8 cellular contexts compared by ENCODE assay signal in genomic region chrX:56564182-56564885, GRCh38. TPM values are rescaled to one million over a fixed set of nuclear protein-coding genes. Genes with fewer than 3 reads are reported as not detected.
DNase-seq lines count a peak whose midpoint lies in the region; ATAC-seq and TF ChIP-seq lines count a peak whose summit lies in the region.

No MANE protein-coding gene starts in this region.

- DNase-seq in AG04449 (ENCODE audit: low read depth, low spot score) = no peak
- no peak for DNase-seq in WTC11 (ENCODE audit: low spot score)
- DNase-seq in effector memory CD8-positive, alpha-beta T cell = peak in 1 of 3 experiments; percentile 9
- DNase-seq in GOT3 (lab: John Stamatoyannopoulos, UW) = no peak

- H3K4me1 Mint-ChIP-seq in WTC11 = peaks cover 19% of the 10 kb centered on the region
- peaks cover 12% of the 10 kb centered on the region in 2 donors for H3K4me1 Mint-ChIP-seq in effector memory CD8-positive, alpha-beta T cell (ENCODE audit: low read depth in 2 of 2)
- peaks cover 28% of the 10 kb centered on the region for H3K4me1 Mint-ChIP-seq in stimulated activated naive CD8-positive, alpha-beta T cell treated with anti-CD3 and anti-CD28 coated beads, Interleukin-15, Interleukin-2, amounts not matched to agents 100 ng/mL and 50 ng/mL, for 24 hours (ENCODE audit: low read depth)

- WGBS in mesodermal cell (ENCODE audit: insufficient coverage in 2 of 2), 2 experiments = 0% methylated on average over 2 to 7 of the region's 23 CpGs

- H3K9ac ChIP-seq in HUES6 (ENCODE audit: low read length) = peak overlapping the region; percentile 98

- H3K27ac Mint-ChIP-seq in WTC11 = no peak overlapping the region
- peak overlapping the region; percentile 94 to 96 for H3K27ac Mint-ChIP-seq in effector memory CD8-positive, alpha-beta T cell
- peak overlapping the region; percentile 99 for H3K27ac Mint-ChIP-seq in stimulated activated naive CD8-positive, alpha-beta T cell treated with anti-CD3 and anti-CD28 coated beads, Interleukin-15, Interleukin-2, amounts not matched to agents 100 ng/mL and 50 ng/mL, for 24 hours

- H3K36me3 ChIP-seq in HUES6 (ENCODE audit: control insufficient read depth, insufficient read depth, low read length) (peaks cover 15% of the 10 kb centered on the region; the same call in 1 of the 2 replicates), mesodermal cell (ENCODE audit: control insufficient read depth, insufficient read depth, low read length) (peaks cover 5% of the 10 kb centered on the region)

- H3K27me3 ChIP-seq in HUES6 (ENCODE audit: control insufficient read depth, insufficient read depth, low read length) = no peaks in the 10 kb centered on the region

- no peaks in the 10 kb centered on the region for H3K9me3 ChIP-seq in HUES6 (ENCODE audit: control insufficient read depth, insufficient read depth, low read depth, low read length)
- no peaks in the 10 kb centered on the region for H3K9me3 ChIP-seq in mesodermal cell (ENCODE audit: control insufficient read depth, low read length)

- H3K4me3 Mint-ChIP-seq in WTC11 = peak overlapping the region; percentile 84
- H3K4me3 Mint-ChIP-seq in effector memory CD8-positive, alpha-beta T cell = peak overlapping the region; percentile 77 to 80
- H3K4me3 Mint-ChIP-seq in stimulated activated naive CD8-positive, alpha-beta T cell treated with anti-CD3 and anti-CD28 coated beads, Interleukin-15, Interleukin-2, amounts not matched to agents 100 ng/mL and 50 ng/mL, for 24 hours = peak overlapping the region; percentile 94

- H3K4me3 ChIP-seq in AG04449 (ENCODE audit: low read depth, low read length) = peak overlapping the region; percentile 65
- H3K4me3 ChIP-seq in HUES6 (ENCODE audit: low read depth, low read length) = peak overlapping the region; percentile 84
- H3K4me3 ChIP-seq in mesodermal cell (ENCODE audit: extremely low read depth, insufficient read depth, low read length, poor library complexity, severe bottlenecking) = peak overlapping the region; percentile 59

- ATAC-seq in GM19023 (IDR thresholded peaks at IDR 0.05; ENCODE audit: unreplicated experiment) (peak; percentile 22), WTC11 (no peak)
- ATAC-seq in effector memory CD8-positive, alpha-beta T cell (replicated peaks) = peak; percentile 8

- H3K4me1 ChIP-seq in HUES6 (ENCODE audit: control insufficient read depth, insufficient read depth, low read length) (no peaks in the 10 kb centered on the region; the same call in 1 of the 2 replicates), mesodermal cell (ENCODE audit: control insufficient read depth, insufficient read depth, low read length, poor library complexity, severe bottlenecking) (peaks cover 7% of the 10 kb centered on the region)

- CTCF ChIA-PET in AG04449 (lab: Yijun Ruan, JAX) (interaction anchor here (1.0 kb wide), 1 partner anchor 164 kb away, joined by 3 read pairs; no protein-coding TSS in a partner anchor), WTC11 (lab: Charles Lee) (interaction anchor here (1.7 kb wide), 1 partner anchor 331 kb away, joined by 4 read pairs; no protein-coding TSS in a partner anchor)

- no peaks in the 10 kb centered on the region for H3K9me3 Mint-ChIP-seq in WTC11
- no peaks in the 10 kb centered on the region for H3K9me3 Mint-ChIP-seq in effector memory CD8-positive, alpha-beta T cell
- no peaks in the 10 kb centered on the region for H3K9me3 Mint-ChIP-seq in stimulated activated naive CD8-positive, alpha-beta T cell treated with anti-CD3 and anti-CD28 coated beads, Interleukin-15, Interleukin-2, amounts not matched to agents 100 ng/mL and 50 ng/mL, for 24 hours

- POLR2A ChIA-PET in AG04449 (lab: Yijun Ruan, JAX) (interaction anchor here (0.7 kb wide), 1 partner anchor 10 kb away, joined by 3 read pairs; no protein-coding TSS in a partner anchor), WTC11 (lab: Charles Lee) (no interaction called here)

- no peaks in the 10 kb centered on the region for H3K36me3 Mint-ChIP-seq in WTC11
- H3K36me3 Mint-ChIP-seq in effector memory CD8-positive, alpha-beta T cell (ENCODE audit: insufficient read depth) = peaks cover 15% of the 10 kb centered on the region
- H3K36me3 Mint-ChIP-seq in stimulated activated naive CD8-positive, alpha-beta T cell treated with anti-CD3 and anti-CD28 coated beads, Interleukin-15, Interleukin-2, amounts not matched to agents 100 ng/mL and 50 ng/mL, for 24 hours (ENCODE audit: low read depth) = peaks cover 18% of the 10 kb centered on the region

- no peaks in the 10 kb centered on the region for H3K27me3 Mint-ChIP-seq in WTC11 (ENCODE audit: low read depth)
- H3K27me3 Mint-ChIP-seq in effector memory CD8-positive, alpha-beta T cell = no peaks in the 10 kb centered on the region
- no peaks in the 10 kb centered on the region for H3K27me3 Mint-ChIP-seq in stimulated activated naive CD8-positive, alpha-beta T cell treated with anti-CD3 and anti-CD28 coated beads, Interleukin-15, Interleukin-2, amounts not matched to agents 100 ng/mL and 50 ng/mL, for 24 hours

- peak overlapping the region; percentile 95 for H3K27ac ChIP-seq in HUES6 (ENCODE audit: low read depth, low read length)
- H3K27ac ChIP-seq in mesodermal cell (ENCODE audit: low read depth, low read length, severe bottlenecking) = peak overlapping the region; percentile 87

- TF ChIP-seq CTCF in AG04449 (IDR thresholded peaks at IDR 0.05; ENCODE audit: insufficient read depth, low read length, missing control alignments) (no peak), WTC11 (IDR thresholded peaks at IDR 0.05) (no peak)

TF ChIP-seq in WTC11, 78 proteins besides CTCF, POLR2A, EP300 and RAD21 (continues in another document):
- TF ChIP-seq EMX1 (CRISPR knock-in tag; IDR thresholded peaks at IDR 0.05) (no peak), ZNF232 (CRISPR knock-in tag; IDR thresholded peaks at IDR 0.05) (no peak), ZNF263 (CRISPR knock-in tag; IDR thresholded peaks at IDR 0.05; ENCODE audit: low read depth) (no peak), ZNF281 (CRISPR knock-in tag; IDR thresholded peaks at IDR 0.05) (no peak), ZNF423 (CRISPR knock-in tag; IDR thresholded peaks at IDR 0.05) (no peak), GRHL2 (CRISPR knock-in tag; IDR thresholded peaks at IDR 0.05; ENCODE audit: insufficient replicate concordance, severe bottlenecking) (no peak), FOXK1 (CRISPR knock-in tag; IDR thresholded peaks at IDR 0.05) (no peak)
- TF ChIP-seq, protein P1, sequence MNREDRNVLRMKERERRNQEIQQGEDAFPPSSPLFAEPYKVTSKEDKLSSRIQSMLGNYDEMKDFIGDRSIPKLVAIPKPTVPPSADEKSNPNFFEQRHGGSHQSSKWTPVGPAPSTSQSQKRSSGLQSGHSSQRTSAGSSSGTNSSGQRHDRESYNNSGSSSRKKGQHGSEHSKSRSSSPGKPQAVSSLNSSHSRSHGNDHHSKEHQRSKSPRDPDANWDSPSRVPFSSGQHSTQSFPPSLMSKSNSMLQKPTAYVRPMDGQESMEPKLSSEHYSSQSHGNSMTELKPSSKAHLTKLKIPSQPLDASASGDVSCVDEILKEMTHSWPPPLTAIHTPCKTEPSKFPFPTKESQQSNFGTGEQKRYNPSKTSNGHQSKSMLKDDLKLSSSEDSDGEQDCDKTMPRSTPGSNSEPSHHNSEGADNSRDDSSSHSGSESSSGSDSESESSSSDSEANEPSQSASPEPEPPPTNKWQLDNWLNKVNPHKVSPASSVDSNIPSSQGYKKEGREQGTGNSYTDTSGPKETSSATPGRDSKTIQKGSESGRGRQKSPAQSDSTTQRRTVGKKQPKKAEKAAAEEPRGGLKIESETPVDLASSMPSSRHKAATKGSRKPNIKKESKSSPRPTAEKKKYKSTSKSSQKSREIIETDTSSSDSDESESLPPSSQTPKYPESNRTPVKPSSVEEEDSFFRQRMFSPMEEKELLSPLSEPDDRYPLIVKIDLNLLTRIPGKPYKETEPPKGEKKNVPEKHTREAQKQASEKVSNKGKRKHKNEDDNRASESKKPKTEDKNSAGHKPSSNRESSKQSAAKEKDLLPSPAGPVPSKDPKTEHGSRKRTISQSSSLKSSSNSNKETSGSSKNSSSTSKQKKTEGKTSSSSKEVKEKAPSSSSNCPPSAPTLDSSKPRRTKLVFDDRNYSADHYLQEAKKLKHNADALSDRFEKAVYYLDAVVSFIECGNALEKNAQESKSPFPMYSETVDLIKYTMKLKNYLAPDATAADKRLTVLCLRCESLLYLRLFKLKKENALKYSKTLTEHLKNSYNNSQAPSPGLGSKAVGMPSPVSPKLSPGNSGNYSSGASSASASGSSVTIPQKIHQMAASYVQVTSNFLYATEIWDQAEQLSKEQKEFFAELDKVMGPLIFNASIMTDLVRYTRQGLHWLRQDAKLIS (CRISPR knock-in tag; IDR thresholded peaks at IDR 0.05; ENCODE audit: borderline replicate concordance) = no peak
- TF ChIP-seq, protein P2, sequence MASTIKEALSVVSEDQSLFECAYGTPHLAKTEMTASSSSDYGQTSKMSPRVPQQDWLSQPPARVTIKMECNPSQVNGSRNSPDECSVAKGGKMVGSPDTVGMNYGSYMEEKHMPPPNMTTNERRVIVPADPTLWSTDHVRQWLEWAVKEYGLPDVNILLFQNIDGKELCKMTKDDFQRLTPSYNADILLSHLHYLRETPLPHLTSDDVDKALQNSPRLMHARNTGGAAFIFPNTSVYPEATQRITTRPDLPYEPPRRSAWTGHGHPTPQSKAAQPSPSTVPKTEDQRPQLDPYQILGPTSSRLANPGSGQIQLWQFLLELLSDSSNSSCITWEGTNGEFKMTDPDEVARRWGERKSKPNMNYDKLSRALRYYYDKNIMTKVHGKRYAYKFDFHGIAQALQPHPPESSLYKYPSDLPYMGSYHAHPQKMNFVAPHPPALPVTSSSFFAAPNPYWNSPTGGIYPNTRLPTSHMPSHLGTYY (CRISPR knock-in tag; IDR thresholded peaks at IDR 0.05) = no peak

RNA-seq across cellular contexts. Expression of gene UBQLN2, which starts 0.9 kb away (rescaled TPM):
- 28.3 to 28.7 TPM (median 28.4 TPM) in 3 replicates for total RNA-seq in WTC11 (2021)
- polyA plus RNA-seq in mesodermal cell (2013, experiment 1 of 2) = 33.1 TPM
- 31.0 TPM for polyA plus RNA-seq in mesodermal cell (2013, experiment 2 of 2)
